In genomic region chr22:45240137-45240809, GRCh38 we compare ENCODE assay signal across 9 cellular contexts. TPM values are rescaled to one million over a fixed set of nuclear protein-coding genes. Genes with fewer than 3 reads are reported as not detected.
A peak's percentile ranks its signal among the peaks of the same experiment; 100 is the strongest.
DNase-seq lines count a peak whose midpoint lies in the region; ATAC-seq and TF ChIP-seq lines count a peak whose summit lies in the region.
"Had no signal": no experiment of that assay in that cellular context is flagged by ENCODE, and none has a peak within 500 bp of the region (broad histone marks: within the 10 kb centered on the region; RNA-seq: fewer than 3 reads in every experiment).

No MANE protein-coding gene starts in this region.

- intact Hi-C loops in mucosa of descending colon (cut with DNase I, micrococcal nuclease): no loop called here

- 0 out of 2 replicates have a peak, but pooled peaks cover 3% of the 10 kb centered on the region for H3K36me3 Mint-ChIP-seq in WTC11

- peaks cover 23% of the 10 kb centered on the region for H3K27me3 Mint-ChIP-seq in WTC11 (ENCODE audit: low read depth)

- no peak for TF ChIP-seq CTCF in BJ (IDR thresholded peaks at IDR 0.05; ENCODE audit: insufficient read depth, low read depth, low read length)
- no peak for TF ChIP-seq CTCF in WTC11 (IDR thresholded peaks at IDR 0.05)
- TF ChIP-seq CTCF in mucosa of descending colon (IDR thresholded peaks at IDR 0.05): no peak
- TF ChIP-seq CTCF in thoracic aorta (IDR thresholded peaks at IDR 0.05): no peak

- no peak overlapping the region for H3K27ac Mint-ChIP-seq in WTC11

- DNase-seq in BJ (ENCODE audit: low read depth) (no peak), WTC11 (ENCODE audit: low spot score) (no peak), mucosa of descending colon (peak; percentile 59 to 76 (median 67)), thoracic aorta (ENCODE audit: low spot score) (no peak), epidermal melanocyte (ENCODE audit: insufficient read length, low spot score) (no peak), UCSD-AML1 (lab: John Stamatoyannopoulos, UW; ENCODE audit: unreplicated experiment) (no peak)
- DNase-seq in effector CD8-positive, alpha-beta T cell (lab: John Stamatoyannopoulos, UW): peak; percentile 30

- no peaks in the 10 kb centered on the region for H3K9me3 Mint-ChIP-seq in WTC11

- CTCF ChIA-PET in BJ (lab: Yijun Ruan, JAX) (no interaction called here), WTC11 (lab: Charles Lee) (no interaction called here)

- no peak overlapping the region for H3K27ac ChIP-seq in thoracic aorta

- H3K4me3 Mint-ChIP-seq in WTC11: peak overlapping the region; percentile 88

- POLR2A ChIA-PET in BJ (lab: Charles Lee): no interaction called here
- POLR2A ChIA-PET in WTC11 (lab: Charles Lee): no interaction called here

- ATAC-seq in HG02571 (IDR thresholded peaks at IDR 0.05; ENCODE audit: unreplicated experiment): peak; percentile 5
- peak; percentile 12 for ATAC-seq in WTC11
- ATAC-seq in mucosa of descending colon: peak; percentile 42
- ATAC-seq in thoracic aorta (ENCODE audit: insufficient number of reproducible peaks, low FRiP score, low read depth): peak; percentile 23

- H3K9me3 ChIP-seq in mucosa of descending colon (no peaks in the 10 kb centered on the region), thoracic aorta (no peaks in the 10 kb centered on the region)

- H3K4me1 ChIP-seq in mucosa of descending colon (ENCODE audit: low read depth): peaks cover 28% of the 10 kb centered on the region
- H3K4me1 ChIP-seq in thoracic aorta (ENCODE audit: control insufficient read depth in 1 of 2, low read depth in 2 of 2): peaks cover 10 to 23% of the 10 kb centered on the region in 2 donors

- H3K36me3 ChIP-seq in BJ (ENCODE audit: control insufficient read depth, insufficient read depth, low read length) (peaks cover 8% of the 10 kb centered on the region), mucosa of descending colon (ENCODE audit: low read depth) (no peaks in the 10 kb centered on the region), thoracic aorta (no peaks in the 10 kb centered on the region)

- H3K4me1 Mint-ChIP-seq in WTC11: peaks cover 20% of the 10 kb centered on the region

- H3K4me3 ChIP-seq in BJ (ENCODE audit: low read depth, low read length) (peak overlapping the region; percentile 75), mucosa of descending colon (peak overlapping the region; percentile 36), thoracic aorta (peak overlapping the region; percentile 90)

- H3K27me3 ChIP-seq in BJ (ENCODE audit: control insufficient read depth, insufficient read depth, low read length) (no peaks in the 10 kb centered on the region), thoracic aorta (replicated peaks; ENCODE audit: insufficient read depth) (no peaks in the 10 kb centered on the region)

TF ChIP-seq in WTC11, 78 proteins besides CTCF, POLR2A, EP300 and RAD21:
- TF ChIP-seq, protein P1, sequence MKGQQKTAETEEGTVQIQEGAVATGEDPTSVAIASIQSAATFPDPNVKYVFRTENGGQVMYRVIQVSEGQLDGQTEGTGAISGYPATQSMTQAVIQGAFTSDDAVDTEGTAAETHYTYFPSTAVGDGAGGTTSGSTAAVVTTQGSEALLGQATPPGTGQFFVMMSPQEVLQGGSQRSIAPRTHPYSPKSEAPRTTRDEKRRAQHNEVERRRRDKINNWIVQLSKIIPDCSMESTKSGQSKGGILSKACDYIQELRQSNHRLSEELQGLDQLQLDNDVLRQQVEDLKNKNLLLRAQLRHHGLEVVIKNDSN (CRISPR knock-in tag; IDR thresholded peaks at IDR 0.05): 0 out of 2 replicates have a peak, but pooled peaks have one; percentile 12
- TF ChIP-seq TEAD1 (CRISPR knock-in tag; IDR thresholded peaks at IDR 0.05): no peak
- TF ChIP-seq, protein P2, sequence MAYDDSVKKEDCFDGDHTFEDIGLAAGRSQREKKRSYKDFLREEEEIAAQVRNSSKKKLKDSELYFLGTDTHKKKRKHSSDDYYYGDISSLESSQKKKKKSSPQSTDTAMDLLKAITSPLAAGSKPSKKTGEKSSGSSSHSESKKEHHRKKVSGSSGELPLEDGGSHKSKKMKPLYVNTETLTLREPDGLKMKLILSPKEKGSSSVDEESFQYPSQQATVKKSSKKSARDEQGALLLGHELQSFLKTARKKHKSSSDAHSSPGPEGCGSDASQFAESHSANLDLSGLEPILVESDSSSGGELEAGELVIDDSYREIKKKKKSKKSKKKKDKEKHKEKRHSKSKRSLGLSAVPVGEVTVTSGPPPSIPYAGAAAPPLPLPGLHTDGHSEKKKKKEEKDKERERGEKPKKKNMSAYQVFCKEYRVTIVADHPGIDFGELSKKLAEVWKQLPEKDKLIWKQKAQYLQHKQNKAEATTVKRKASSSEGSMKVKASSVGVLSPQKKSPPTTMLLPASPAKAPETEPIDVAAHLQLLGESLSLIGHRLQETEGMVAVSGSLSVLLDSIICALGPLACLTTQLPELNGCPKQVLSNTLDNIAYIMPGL (CRISPR knock-in tag; IDR thresholded peaks at IDR 0.05): peak; percentile 30; the same call in 1 of the 2 replicates

RNA-seq across cellular contexts. Expression of gene KIAA0930, which starts 0.4 kb away (rescaled TPM):
- 44.0 and 64.0 TPM in 2 replicates for polyA plus RNA-seq in BJ (2011; rRNA removed)
- 23.6 and 33.1 TPM in 2 replicates for polyA minus RNA-seq in BJ (2011; rRNA and poly(A)+ RNA removed)
- total RNA-seq in WTC11 (2021) (53.2 to 62.1 TPM (median 57.6 TPM) in 3 replicates), mucosa of descending colon (10 to 100 TPM; 32.7 to 62.4 (median 37.7) TPM), thoracic aorta (10 to 100 TPM; 76.9 to 99.1 TPM)

RNA-seq across cellular contexts. Expression of gene UPK3A, which starts 44.5 kb away (rescaled TPM):
- polyA plus RNA-seq in BJ (2011; rRNA removed): not detected in 2 replicates
- not detected in 2 replicates for polyA minus RNA-seq in BJ (2011; rRNA and poly(A)+ RNA removed)
- total RNA-seq in WTC11 (2021): 0.23 to 0.62 TPM (median 0.37 TPM) in 3 replicates
- under 1 TPM in 1 of 3 donors, not detected in 2; 0.67 TPM for total RNA-seq in mucosa of descending colon
- not detected for total RNA-seq in thoracic aorta
- total RNA-seq: pulmonary artery endothelial cell had no signal

Comparison
In these comparisons a context has a peak if more than half of its experiments do, and no peak if none do; other contexts are left out.
1. DNase-seq: peak in effector CD8-positive, alpha-beta T cell (single experiment) and mucosa of descending colon (3 of 3); none in BJ (single experiment), WTC11 (single experiment), thoracic aorta (single experiment), epidermal melanocyte (single experiment) and UCSD-AML1 (single experiment).
2. H3K4me3 ChIP-seq: peak in every context shown above with its lines; median percentile 90 in thoracic aorta; 75 in BJ; 36 in mucosa of descending colon.
3. Peak in every context shown above with its lines, with median percentiles within 50 percentile points of each other: ATAC-seq.